ENCODE assay signal across 8 cellular contexts in genomic region chr7:30470783-30471182, GRCh38. TPM values are rescaled to one million over a fixed set of nuclear protein-coding genes. Genes with fewer than 3 reads are reported as not detected.
A peak's percentile ranks its signal among the peaks of the same experiment; 100 is the strongest.
DNase-seq lines count a peak whose midpoint lies in the region; ATAC-seq and TF ChIP-seq lines count a peak whose summit lies in the region.

No MANE protein-coding gene starts in this region.

- no peak for TF ChIP-seq POLR2A in gastrocnemius medialis (IDR thresholded peaks at IDR 0.05)

- H3K27me3 ChIP-seq in gastrocnemius medialis (no peaks in the 10 kb centered on the region), foreskin keratinocyte (no peaks in the 10 kb centered on the region)

- H3K27ac ChIP-seq in gastrocnemius medialis (peak overlapping the region; percentile 65 to 76 (median 70)), foreskin keratinocyte (no peak overlapping the region)

- no peak for TF ChIP-seq CTCF in gastrocnemius medialis (IDR thresholded peaks at IDR 0.05 in 4 of 5, conservative IDR thresholded peaks at IDR 0.05 in 1 of 5)
- TF ChIP-seq CTCF in foreskin keratinocyte (conservative IDR thresholded peaks at IDR 0.05), result no peak

- in situ Hi-C loops in gastrocnemius medialis (cut with MboI; ENCODE audit: low sequenced_read_pairs in 4 of 4) (no loop called here), KBM-7 (cut with MboI; ENCODE audit: low pct_unique_long_range_greater_than_20kb, low sequenced_read_pairs) (no loop called here), ACHN (cut with HindIII; ENCODE audit: low pct_ligation_motif_present, low pct_unique_long_range_greater_than_20kb, low sequenced_read_pairs) (no loop called here)

- ATAC-seq in gastrocnemius medialis, result peak; percentile 34 to 40
- ATAC-seq in foreskin keratinocyte, result no peak

- intact Hi-C loops in gastrocnemius medialis (cut with DNase I; ENCODE audit: low total_unique reads), result no loop called here

- DNase-seq in ELR (ENCODE audit: low read depth) (peak; percentile 51), OCI-M1 (lab: John Stamatoyannopoulos, UW) (peak; percentile 31), fibroblast of peridontal ligament (ENCODE audit: extremely low read depth) (peak; percentile 90), gastrocnemius medialis (no peak), KBM-7 (no peak), foreskin keratinocyte (no peak), ACHN (no peak)
- DNase-seq in NK-92 treated with Interleukin-12 subunit alpha and Interleukin-12 subunit beta, amount 100 ng/mL, for 24 hours (lab: John Stamatoyannopoulos, UW), result no peak

- H3K4me3 ChIP-seq in gastrocnemius medialis, result no peak overlapping the region

- H3K4me1 ChIP-seq in gastrocnemius medialis (peaks cover 49 to 73% of the 10 kb centered on the region in 2 donors), foreskin keratinocyte (peaks cover 7% of the 10 kb centered on the region)

- no peaks in the 10 kb centered on the region for H3K36me3 ChIP-seq in gastrocnemius medialis

- H3K9me3 ChIP-seq in gastrocnemius medialis, result no peaks in the 10 kb centered on the region

RNA-seq across cellular contexts. Expression of gene NOD1, which starts 7.8 kb away (rescaled TPM):
- 1 to 10 TPM; 2.3 to 4.6 (median 3.6) TPM for total RNA-seq in gastrocnemius medialis
- 5.7 and 5.9 TPM in 2 replicates for total RNA-seq in foreskin keratinocyte
- polyA plus RNA-seq in foreskin keratinocyte, result 2.6 and 2.9 TPM in 2 replicates

RNA-seq across cellular contexts. Expression of gene GGCT, which starts 33.8 kb away (rescaled TPM):
- total RNA-seq in gastrocnemius medialis (10 to 100 TPM in 3 of 4 donors, 1 to 10 TPM in 1; 7.4 to 20.0 (median 12.8) TPM), foreskin keratinocyte (62.7 and 78.3 TPM in 2 replicates)
- 71.8 and 85.7 TPM in 2 replicates for polyA plus RNA-seq in foreskin keratinocyte

Comparison
In these comparisons a context has a peak if more than half of its experiments do, and no peak if none do; other contexts are left out.
1. DNase-seq: peak in ELR (single experiment), OCI-M1 (single experiment) and fibroblast of peridontal ligament (single experiment); none in gastrocnemius medialis (0 of 2), NK-92 treated with Interleukin-12 subunit alpha and Interleukin-12 subunit beta, amount 100 ng/mL, for 24 hours (single experiment), KBM-7 (single experiment), foreskin keratinocyte (0 of 2) and ACHN (single experiment).